ENCODE assay signal across 11 cellular contexts in the genomic region with DNA sequence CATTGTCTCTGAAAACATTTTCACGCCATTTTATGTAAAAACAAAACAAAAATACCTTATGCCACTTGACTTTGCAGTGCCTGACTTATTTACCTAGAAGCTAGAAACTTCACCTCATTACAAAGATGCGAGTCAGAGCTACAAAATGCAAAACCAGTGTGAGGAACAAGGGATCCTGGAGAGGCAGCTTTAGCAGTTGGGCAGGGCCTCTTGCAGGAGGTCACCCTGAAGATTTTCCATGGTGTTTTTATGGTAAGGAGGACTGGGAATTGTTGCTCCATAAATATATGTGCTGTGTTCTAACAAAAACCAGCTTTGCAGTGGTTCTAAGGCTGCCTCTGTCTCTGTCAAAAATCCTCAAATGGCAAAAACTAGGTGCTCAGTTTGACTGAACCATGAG. TPM values are rescaled to one million over a fixed set of nuclear protein-coding genes. Genes with fewer than 3 reads are reported as not detected.
DNase-seq lines count a peak whose midpoint lies in the region; ATAC-seq, FAIRE-seq and TF ChIP-seq lines count a peak whose summit lies in the region.
"Had no signal": no experiment of that assay in that cellular context is flagged by ENCODE, and none has a peak within 500 bp of the region (broad histone marks: within the 10 kb centered on the region; RNA-seq: fewer than 3 reads in every experiment).

No MANE protein-coding gene starts in this region.

- H3K9ac ChIP-seq in K562 (ENCODE audit: insufficient read depth in 1 of 2, low read depth in 2 of 2, low read length in 2 of 2) (no peak overlapping the region), keratinocyte (ENCODE audit: control insufficient read depth, extremely low read depth, insufficient read depth, low read length) (peak overlapping the region; percentile 45)

- no peak for DNase-seq in activated T-cell treated with anti-CD3 and anti-CD28 coated beads, Interleukin-2, amount 50 U/mL, for 24 hours
- DNase-seq in activated T-cell treated with anti-CD3 and anti-CD28 coated beads, Interleukin-2, amount 50 U/mL, for 48 hours: no peak
- DNase-seq in K562 (ENCODE audit: extremely low read depth in 1 of 4, low spot score in 3 of 4): no peak
- no peak for DNase-seq in keratinocyte (ENCODE audit: low read depth, low spot score)
- DNase-seq in tibial nerve (ENCODE audit: low spot score in 2 of 2): no peak
- no peak for DNase-seq in HEK293T (ENCODE audit: extremely low spot score)
- DNase-seq in NCI-H1092 treated with DMSO at 0.1 percent for 48 hours (lab: John Stamatoyannopoulos, UW): no peak
- DNase-seq: NCI-H2081 treated with DMSO at 0.1 percent for 48 hours, T-helper 17 cell had no signal

- no TSS peak for BruUV-seq in K562 (replicated peaks; lab: Mats Ljungman, UMichigan)

- H3K27ac ChIP-seq in K562 (ENCODE audit: extremely low read depth, low read depth, low read length): no peak overlapping the region
- peak overlapping the region; percentile 82 for H3K27ac ChIP-seq in keratinocyte (ENCODE audit: control insufficient read depth, insufficient read depth, low read length)
- peak overlapping the region in 3 of 4 donors; percentile 25 to 76 (median 67) for H3K27ac ChIP-seq in tibial nerve

- H3K4me3 ChIP-seq in K562: no peak overlapping the region
- no peak overlapping the region for H3K4me3 ChIP-seq in keratinocyte (ENCODE audit: control insufficient read depth in 2 of 3, extremely low read depth in 1 of 3, insufficient read depth in 2 of 3, low read depth in 1 of 3, low read length in 3 of 3)
- no peak overlapping the region for H3K4me3 ChIP-seq in tibial nerve

- CTCF ChIA-PET in K562 (lab: Yijun Ruan, JAX; ENCODE audit: low intra/inter-chr PET ratio) (no interaction called here), HEK293T (lab: Yijun Ruan, JAX) (interaction anchor here (1.0 kb wide), 1 partner anchor 28 kb away, joined by 5 read pairs; no protein-coding TSS in a partner anchor)

- WGBS in K562 (ENCODE audit: insufficient coverage, low coverage, missing lambda C conversion rate): 46% methylated on average over 2 of the region's 2 CpGs
- WGBS in tibial nerve, 2 donors: 59 to 64% methylated on average over 2 of the region's 2 CpGs

- peak overlapping the region; percentile 32 for H2AFZ ChIP-seq in K562 (ENCODE audit: low read depth, low read length)
- peak overlapping the region; percentile 70 for H2AFZ ChIP-seq in keratinocyte (ENCODE audit: control insufficient read depth, low read length)

- H3K9me3 ChIP-seq in K562 (replicated peaks; ENCODE audit: control insufficient read depth, insufficient read depth, low read depth, low read length) (no peaks in the 10 kb centered on the region), keratinocyte (ENCODE audit: control insufficient read depth, low read depth, low read length) (no peaks in the 10 kb centered on the region), tibial nerve (no peaks in the 10 kb centered on the region)

- no peaks in the 10 kb centered on the region for H3K9me1 ChIP-seq in K562 (ENCODE audit: control insufficient read depth, insufficient read depth, low read length)
- no peaks in the 10 kb centered on the region for H3K9me1 ChIP-seq in keratinocyte (ENCODE audit: control insufficient read depth, extremely low read depth, insufficient read depth, low read length)

- TF ChIP-seq EP300 in K562 (IDR thresholded peaks at IDR 0.05; ENCODE audit: low read length): no peak
- TF ChIP-seq EP300 in tibial nerve (IDR thresholded peaks at IDR 0.05): no peak

- TF ChIP-seq RAD21 in K562 (CRISPR knock-in tag; conservative IDR thresholded peaks at IDR 0.05 in 1 of 2, IDR thresholded peaks at IDR 0.05 in 1 of 2): no peak

- intact Hi-C loops in K562 (cut with micrococcal nuclease): no loop called here

- H3K4me2 ChIP-seq in K562 (ENCODE audit: insufficient read depth, low read length): no peak overlapping the region
- peak overlapping the region; percentile 67 for H3K4me2 ChIP-seq in keratinocyte (ENCODE audit: control insufficient read depth, extremely low read depth, insufficient read depth, low read depth, low read length)

- in situ Hi-C loops in K562 (cut with MboI): no loop called here

- FAIRE-seq in K562 (lab: Jason Lieb, UNC) (no peak), keratinocyte (lab: Jason Lieb, UNC) (peak; percentile 44)

- TF ChIP-seq CTCF in K562 (IDR thresholded peaks at IDR 0.05 in 2 of 3, conservative IDR thresholded peaks at IDR 0.05 in 1 of 3; ENCODE audit: insufficient read depth in 2 of 3, low read depth in 1 of 3, low read length in 3 of 3) (no peak), keratinocyte (optimal IDR thresholded peaks at IDR 0.05 in 1 of 3, IDR thresholded peaks at IDR 0.05 in 1 of 3, conservative IDR thresholded peaks at IDR 0.05 in 1 of 3; ENCODE audit: extremely low read depth in 1 of 3, insufficient read depth in 2 of 3, low read length in 3 of 3) (no peak), tibial nerve (IDR thresholded peaks at IDR 0.05) (no peak)

- no peaks in the 10 kb centered on the region for H3K27me3 Mint-ChIP-seq in activated T-cell treated with anti-CD3 and anti-CD28 coated beads, Interleukin-2, amount 50 U/mL, for 24 hours

- no peak overlapping the region for H3K4me3 Mint-ChIP-seq in activated T-cell treated with anti-CD3 and anti-CD28 coated beads, Interleukin-2, amount 50 U/mL, for 24 hours
- H3K4me3 Mint-ChIP-seq: T-helper 17 cell had no signal

- peaks cover 21% of the 10 kb centered on the region for H3K4me1 Mint-ChIP-seq in activated T-cell treated with anti-CD3 and anti-CD28 coated beads, Interleukin-2, amount 50 U/mL, for 24 hours (ENCODE audit: low read depth)

- ATAC-seq in K562 (no peak), HG03097 (IDR thresholded peaks at IDR 0.05; ENCODE audit: low FRiP score, unreplicated experiment) (no peak)
- ATAC-seq: sciatic nerve, T-helper 17 cell had no signal

- H3K4me1 ChIP-seq in K562 (replicated peaks in 1 of 2; ENCODE audit: control insufficient read depth in 2 of 2, insufficient read depth in 2 of 2, low read length in 2 of 2) (peaks cover 7 to 15% of the 10 kb centered on the region in 2 experiments; a peak in 4 of 5 replicates), keratinocyte (ENCODE audit: control insufficient read depth, extremely low read depth, insufficient read depth, low read length) (peaks cover 17% of the 10 kb centered on the region), tibial nerve (peaks cover 0 to 19% (median 6%) of the 10 kb centered on the region in 4 donors)

- H3K36me3 ChIP-seq in K562 (ENCODE audit: control insufficient read depth, insufficient read depth, low read length) (no peaks in the 10 kb centered on the region), keratinocyte (ENCODE audit: control insufficient read depth in 2 of 2, extremely low read depth in 1 of 2, insufficient read depth in 2 of 2, low read length in 2 of 2) (no peaks in the 10 kb centered on the region), tibial nerve (no peaks in the 10 kb centered on the region)

- TF ChIP-seq POLR2A in K562 (conservative IDR thresholded peaks at IDR 0.05) (no peak), tibial nerve (IDR thresholded peaks at IDR 0.05) (no peak)

- no peaks in the 10 kb centered on the region for H3K36me3 Mint-ChIP-seq in activated T-cell treated with anti-CD3 and anti-CD28 coated beads, Interleukin-2, amount 50 U/mL, for 24 hours (ENCODE audit: low read depth)

- POLR2A ChIA-PET in K562 (lab: Yijun Ruan, JAX): interaction anchor here (1.0 kb wide), 1 partner anchor 11 kb away, joined by 3 read pairs; no protein-coding TSS in a partner anchor
- POLR2A ChIA-PET in HEK293T (lab: Yijun Ruan, JAX): interaction anchor here (0.6 to 2.3 kb wide), 7 partner anchors 11 to 97 kb away, joined by 3 to 6 read pairs (median 5); a partner anchor contains a TSS

- H4K20me1 ChIP-seq in K562 (replicated peaks; ENCODE audit: control insufficient read depth, insufficient read depth, low read length) (no peaks in the 10 kb centered on the region), keratinocyte (ENCODE audit: control insufficient read depth, extremely low read depth, insufficient read depth, low read length) (no peaks in the 10 kb centered on the region)

- no peaks in the 10 kb centered on the region for H3K9me3 Mint-ChIP-seq in activated T-cell treated with anti-CD3 and anti-CD28 coated beads, Interleukin-2, amount 50 U/mL, for 24 hours

- dilution Hi-C loops in keratinocyte (cut with MboI; ENCODE audit: extremely low pct_ligation_motif_present, low sequenced_read_pairs): no loop called here

- H3K79me2 ChIP-seq in K562 (ENCODE audit: control insufficient read depth, insufficient read depth, low read length) (no peaks in the 10 kb centered on the region), keratinocyte (ENCODE audit: control insufficient read depth, insufficient read depth, low read length) (no peaks in the 10 kb centered on the region)

- H3K27me3 ChIP-seq in K562 (ENCODE audit: control insufficient read depth in 2 of 2, insufficient read depth in 2 of 2, low read length in 2 of 2) (no peaks in the 10 kb centered on the region), keratinocyte (ENCODE audit: control insufficient read depth, extremely low read depth, insufficient read depth, low read length) (no peaks in the 10 kb centered on the region), tibial nerve (no peaks in the 10 kb centered on the region)

- H3K27ac Mint-ChIP-seq in activated T-cell treated with anti-CD3 and anti-CD28 coated beads, Interleukin-2, amount 50 U/mL, for 24 hours: peak overlapping the region; percentile 18
- H3K27ac Mint-ChIP-seq: T-helper 17 cell had no signal

RNA-seq across cellular contexts. Expression of a gene that starts 36.4 kb away (rescaled TPM):
- total RNA-seq in K562 (2011; cell fraction: chromatin; rRNA removed; ENCODE audit: low replicate concordance): 26.2 and 82.6 TPM in 2 replicates
- 15.0 and 20.9 TPM in 2 replicates for total RNA-seq in K562 (2011; cell fraction: nucleolus; rRNA removed)
- 28.7 and 45.3 TPM in 2 replicates for total RNA-seq in K562 (2011; cell fraction: nucleoplasm; rRNA removed)
- total RNA-seq in K562 (2014; rRNA removed) (15.3 and 16.1 TPM in 2 replicates), K562 (2014; rRNA removed; fragmentation: Illumina TruSeq; extraction: Trizol) (25.0 and 28.0 TPM in 2 replicates), K562 (2015; rRNA removed; fragmentation: Illumina TruSeq; extraction: Trizol) (23.1 and 26.5 TPM in 2 replicates), K562 (2021) (15.6 and 18.6 TPM in 2 replicates), tibial nerve (10 to 100 TPM; 24.9 to 48.9 (median 34.4) TPM)
- polyA plus RNA-seq in K562 (2011; rRNA removed) (48.0 and 66.5 TPM in 2 replicates), K562 (2014; fragmentation: Illumina TruSeq; extraction: Trizol) (20.5 and 22.9 TPM in 2 replicates), K562 (2014; fragmentation: Nextera tagmentation; extraction: Ambion mirVana) (10 to 100 TPM in 1 of 2 experiments, 1 to 10 TPM in 1; 8.8 to 10.4 TPM), K562 (2014; rRNA removed) (24.3 and 29.5 TPM in 2 replicates), keratinocyte (18.4 to 28.7 TPM (median 23.6 TPM) in 3 replicates)
- 12.4 and 31.8 TPM in 2 replicates for polyA plus RNA-seq in K562 (2011; cell fraction: cytosol; rRNA removed)
- polyA plus RNA-seq in K562 (2011; cell fraction: nucleus; rRNA removed): 84.2 and 119 TPM in 2 replicates
- 14.6 and 30.8 TPM in 2 replicates for polyA plus RNA-seq in K562 (2012)
- 27.7 and 45.5 TPM in 2 replicates for polyA minus RNA-seq in K562 (2011; rRNA and poly(A)+ RNA removed)
- polyA minus RNA-seq in K562 (2011; cell fraction: cytosol; rRNA and poly(A)+ RNA removed): 10.1 and 19.2 TPM in 2 replicates
- 19.0 and 38.9 TPM in 2 replicates for polyA minus RNA-seq in K562 (2011; cell fraction: nucleus; rRNA and poly(A)+ RNA removed)
- 9.5 TPM for polyA plus RNA-seq in keratinocyte (2011; ENCODE audit: low read depth)
- polyA plus RNA-seq in keratinocyte (2011; cell fraction: cytosol; rRNA removed): 11.2 and 26.8 TPM in 2 replicates
- polyA plus RNA-seq in keratinocyte (2011; cell fraction: nucleus; rRNA removed): 70.3 and 70.5 TPM in 2 replicates
- 10.5 and 11.1 TPM in 2 replicates for polyA plus RNA-seq in keratinocyte (2012; ENCODE audit: low replicate concordance)
- polyA minus RNA-seq in keratinocyte: 6.8 to 25.2 TPM (median 15.0 TPM) in 3 replicates
- 8.2 TPM for polyA minus RNA-seq in keratinocyte (2011; cell fraction: cytosol; rRNA and poly(A)+ RNA removed)
- polyA minus RNA-seq in keratinocyte (2011; cell fraction: nucleus; rRNA and poly(A)+ RNA removed): 11.1 and 25.7 TPM in 2 replicates
